Comparison of ENCODE assay signal across 20 cellular contexts in the genomic region with DNA sequence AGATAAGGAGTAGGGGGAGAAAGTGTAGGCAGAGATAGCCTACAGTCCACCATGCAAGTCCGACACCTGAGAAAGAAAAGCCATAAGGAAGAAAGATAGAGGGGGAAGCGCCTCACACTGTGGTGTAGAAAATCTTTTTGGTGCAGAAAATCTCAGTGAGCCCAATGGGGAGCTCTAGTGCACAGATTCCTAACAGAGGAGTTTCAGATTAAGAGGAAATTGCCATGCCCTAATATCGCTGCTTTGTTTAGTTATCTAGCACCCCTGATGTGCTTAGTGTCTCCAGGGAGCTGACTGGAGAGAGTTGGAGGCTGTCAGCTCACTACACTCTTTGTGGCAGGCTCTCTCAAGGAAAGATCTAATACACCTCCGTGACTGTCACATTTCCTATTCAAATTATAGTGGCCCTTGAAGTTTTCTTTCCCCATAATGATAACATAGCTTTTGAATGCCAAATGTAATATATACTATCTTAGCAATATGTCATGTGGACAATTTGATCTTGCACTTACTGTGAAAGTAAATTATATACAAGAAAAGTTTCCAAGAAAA.
"Had no signal": no experiment of that assay in that cellular context is flagged by ENCODE, and none has a peak within 500 bp of the region (broad histone marks: within the 10 kb centered on the region; RNA-seq: fewer than 3 reads in every experiment).

No MANE protein-coding gene starts in this region.

- DNase-seq: effector CD4-positive, alpha-beta T cell; foreskin melanocyte; head of caudate nucleus; hippocampal formation; left colon; left ventricle myocardium superior; naive thymus-derived CD4-positive, alpha-beta T cell; nephron progenitor cell; posterior cingulate gyrus; spleen; stimulated activated CD4-positive, alpha-beta T cell treated with anti-CD3 and anti-CD28 coated beads, Interleukin-15, amount 100 ng/mL, for 24 hours; stimulated activated CD4-positive, alpha-beta T cell treated with anti-CD3 and anti-CD28 coated beads, Interleukin-1b, Interleukin-23, amount 100 ng/mL, for 48 hours; stimulated activated CD4-positive, alpha-beta T cell treated with anti-CD3 and anti-CD28 coated beads, Interleukin-4, amount 100 ng/mL, for 24 hours; tibial artery; upper lobe of right lung had no signal

- ATAC-seq: left colon; left ventricle myocardium superior; naive thymus-derived CD4-positive, alpha-beta T cell; sciatic nerve; stimulated activated memory B cell treated with anti-CD40 and anti-IgM and Interleukin-4, amounts not matched to agents 10 μg/mL and 1 μg/mL and 100 μg/mL, for 72 hours; upper lobe of right lung had no signal

- H3K4me3 ChIP-seq: coronary artery, lung, spleen, tibial artery, upper lobe of right lung had no signal

- H3K4me1 ChIP-seq: tibial artery, upper lobe of right lung had no signal

- H3K27me3 ChIP-seq: neutrophil, spleen, tibial artery, upper lobe of right lung had no signal

- H3K27ac ChIP-seq: coronary artery, neutrophil, spleen, tibial artery, upper lobe of right lung had no signal

- H3K9me3 ChIP-seq: neutrophil, upper lobe of right lung had no signal

- H3K36me3 ChIP-seq: neutrophil, spleen, tibial artery, upper lobe of right lung had no signal
